Comparison of ENCODE assay signal across 9 cellular contexts in the genomic region with DNA sequence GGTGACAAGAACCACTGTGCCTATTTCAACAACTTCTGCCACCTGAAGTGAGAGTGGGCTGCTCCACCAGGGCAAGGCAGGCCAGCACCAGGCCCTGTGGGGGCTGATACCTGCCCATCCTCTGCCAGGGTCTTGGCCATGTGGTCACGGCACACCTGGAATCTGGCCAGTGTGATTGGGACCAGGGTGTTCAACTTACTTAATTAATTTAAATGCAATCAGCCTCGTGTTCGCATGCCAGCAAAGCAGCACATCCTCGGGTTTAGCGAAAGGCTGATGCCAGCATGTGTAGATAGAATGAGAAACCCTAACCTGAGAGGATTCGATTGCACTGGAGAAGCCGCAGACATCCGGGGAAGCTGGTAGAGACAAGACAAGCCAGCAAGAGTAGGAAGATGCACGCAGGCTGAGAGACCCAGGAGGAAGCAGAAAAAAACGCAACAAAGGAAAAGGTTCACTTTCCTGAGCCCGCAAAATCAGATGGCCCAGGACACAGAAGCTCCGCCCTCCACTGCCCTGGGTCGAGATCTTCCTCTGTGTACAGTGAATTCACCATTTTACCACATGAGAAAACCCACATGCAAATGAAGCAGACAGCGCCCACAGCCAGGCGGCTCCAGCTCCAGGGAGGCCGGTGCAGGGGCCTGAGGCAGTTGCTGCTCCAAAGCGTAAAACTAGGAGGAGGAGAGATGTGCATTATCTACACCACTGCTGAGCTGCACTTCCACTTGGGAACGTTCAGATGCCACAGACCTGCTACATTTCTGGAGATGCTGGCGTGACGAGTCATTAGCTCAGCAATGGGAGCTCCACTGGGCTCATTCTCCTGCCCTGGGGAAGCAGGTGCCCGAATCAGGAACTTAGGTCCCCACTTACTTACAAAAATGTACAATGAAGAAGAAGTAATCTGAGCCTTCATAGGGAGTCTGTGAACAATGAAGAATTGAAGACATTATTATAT.
DNase-seq lines count a peak whose midpoint lies in the region; ATAC-seq and TF ChIP-seq lines count a peak whose summit lies in the region.
"Had no signal": no experiment of that assay in that cellular context is flagged by ENCODE, and none has a peak within 500 bp of the region (broad histone marks: within the 10 kb centered on the region; RNA-seq: fewer than 3 reads in every experiment).

No MANE protein-coding gene starts in this region.

- H3K79me1 ChIP-seq in H9 (ENCODE audit: insufficient read depth, low read depth, low read length, poor library complexity, severe bottlenecking): no peaks in the 10 kb centered on the region

- no peak overlapping the region for H2AFZ ChIP-seq in H9 (ENCODE audit: low read length)

- H3K4ac ChIP-seq in H9 (ENCODE audit: low read depth, low read length): no peak overlapping the region

- H3K36me3 Mint-ChIP-seq in H9 (ENCODE audit: insufficient read depth in 1 of 3, low read depth in 3 of 3): no peaks in the 10 kb centered on the region
- H3K36me3 Mint-ChIP-seq in activated naive CD8-positive, alpha-beta T cell: no peaks in the 10 kb centered on the region

- CTCF ChIA-PET in GM10248 (lab: Yijun Ruan, JAX): interaction anchor here (1.8 kb wide), 1 partner anchor 11 kb away, joined by 4 read pairs; no protein-coding TSS in a partner anchor

- no peak for TF ChIP-seq POLR2A in upper lobe of left lung (IDR thresholded peaks at IDR 0.05)

- H3T11ph ChIP-seq in H9 (ENCODE audit: low read length): no peak overlapping the region

- H3K18ac ChIP-seq in H9 (ENCODE audit: insufficient read length, low read depth, low read length): no peak overlapping the region

- no peaks in the 10 kb centered on the region for H3K36me3 ChIP-seq in upper lobe of left lung
- H3K36me3 ChIP-seq: neutrophil had no signal

- peaks cover 6% of the 10 kb centered on the region for H3K27me3 Mint-ChIP-seq in H9 (ENCODE audit: low read depth)
- H3K27me3 Mint-ChIP-seq in activated naive CD8-positive, alpha-beta T cell: peaks cover 4% of the 10 kb centered on the region

- TF ChIP-seq CTCF in GM10248 (IDR thresholded peaks at IDR 0.05; ENCODE audit: control extremely low read depth, extremely low read depth, low read depth, missing control alignments): no peak
- no peak for TF ChIP-seq CTCF in H9 (conservative IDR thresholded peaks at IDR 0.05)
- TF ChIP-seq CTCF in upper lobe of left lung (IDR thresholded peaks at IDR 0.05): no peak

- H2BK5ac ChIP-seq in H9 (ENCODE audit: insufficient read length, low read length): no peak overlapping the region

- no peak overlapping the region for H4K91ac ChIP-seq in H9 (ENCODE audit: insufficient read length, low read depth, low read length)

- H3K4me3 Mint-ChIP-seq in H9: no peak overlapping the region
- H3K4me3 Mint-ChIP-seq in activated naive CD8-positive, alpha-beta T cell: peak overlapping the region; percentile 74

- no peaks in the 10 kb centered on the region for H4K20me1 ChIP-seq in H9 (ENCODE audit: control insufficient read depth, insufficient read depth, insufficient read length)

- H3K4me3 ChIP-seq in upper lobe of left lung: no peak overlapping the region

- no peak for ATAC-seq in upper lobe of left lung (ENCODE audit: low FRiP score in 2 of 2)

- H2BK20ac ChIP-seq in H9 (ENCODE audit: low read depth, low read length, poor library complexity, severe bottlenecking): no peak overlapping the region

- H3K4me2 ChIP-seq in H9 (ENCODE audit: insufficient read depth, insufficient read length, low read length): no peak overlapping the region

- H2AK5ac ChIP-seq in H9 (ENCODE audit: insufficient read length, low read length): no peak overlapping the region

- H3K23ac ChIP-seq in H9 (ENCODE audit: insufficient read length, low read depth, low read length): no peak overlapping the region

- no peak for TF ChIP-seq EP300 in upper lobe of left lung (IDR thresholded peaks at IDR 0.05)

- no CpG with 5 or more reads among the region's 21 CpGs for WGBS in H9 (ENCODE audit: extremely low coverage, insufficient read length, low lambda C conversion rate)
- WGBS in upper lobe of left lung, 2 donors: 54 to 64% methylated on average over 19 to 21 of the region's 21 CpGs

- no peaks in the 10 kb centered on the region for H3K9me3 ChIP-seq in H9 (ENCODE audit: control insufficient read depth, low read depth, low read length)
- H3K9me3 ChIP-seq in upper lobe of left lung: no peaks in the 10 kb centered on the region
- H3K9me3 ChIP-seq: neutrophil had no signal

- H4K5ac ChIP-seq in H9 (ENCODE audit: insufficient read length, low read depth, low read length): no peak overlapping the region

- no peak overlapping the region for H2BK12ac ChIP-seq in H9 (ENCODE audit: insufficient read length, low read depth, low read length)

- H3K9ac ChIP-seq in H9 (ENCODE audit: extremely low read depth, insufficient read length, low read length): no peak overlapping the region

- no peak overlapping the region for H2BK15ac ChIP-seq in H9 (ENCODE audit: low read depth, low read length)

- H3K56ac ChIP-seq in H9 (ENCODE audit: insufficient read length, low read depth, low read length): no peak overlapping the region

- no peak overlapping the region for H3K27ac Mint-ChIP-seq in H9
- no peak overlapping the region for H3K27ac Mint-ChIP-seq in activated naive CD8-positive, alpha-beta T cell

- peak; percentile 37 for DNase-seq in GM10248 (ENCODE audit: extremely low spot score)
- DNase-seq in H9: peak; percentile 28
- peak; percentile 38 for DNase-seq in NCI-H2107 treated with DMSO at 0.1 percent for 48 hours (lab: John Stamatoyannopoulos, UW; ENCODE audit: unreplicated experiment)
- peak; percentile 46 for DNase-seq in stimulated activated CD8-positive, alpha-beta memory T cell treated with anti-CD3 and anti-CD28 coated beads, Interleukin-4, amount 100 ng/mL, for 48 hours
- DNase-seq in upper lobe of left lung: no peak
- DNase-seq in hypothalamus (lab: John Stamatoyannopoulos, UW): no peak
- DNase-seq in NCI-H1694 (lab: John Stamatoyannopoulos, UW): no peak

- H4K8ac ChIP-seq in H9 (replicated peaks; ENCODE audit: insufficient read length, low read depth, low read length): no peak overlapping the region

- H3K14ac ChIP-seq in H9 (ENCODE audit: insufficient read depth, low read length): no peak overlapping the region

- H3K4me1 Mint-ChIP-seq in H9: peaks cover 16 to 24% of the 10 kb centered on the region in 2 experiments
- H3K4me1 Mint-ChIP-seq in activated naive CD8-positive, alpha-beta T cell (ENCODE audit: low read depth): peaks cover 15% of the 10 kb centered on the region

- H3K4me1 ChIP-seq in H9 (ENCODE audit: insufficient read depth, low read length): peaks cover 3% of the 10 kb centered on the region; the same call in 1 of the 2 replicates
- no peaks in the 10 kb centered on the region for H3K4me1 ChIP-seq in upper lobe of left lung

- no peaks in the 10 kb centered on the region for H3K23me2 ChIP-seq in H9 (ENCODE audit: insufficient read length, low read depth, low read length, poor library complexity, severe bottlenecking)

- no peaks in the 10 kb centered on the region; a peak in 1 of 5 replicates for H3K9me3 Mint-ChIP-seq in H9
- H3K9me3 Mint-ChIP-seq in activated naive CD8-positive, alpha-beta T cell (ENCODE audit: low read depth): no peaks in the 10 kb centered on the region

- H3K27me3 ChIP-seq in H9 (ENCODE audit: insufficient read depth, low read length): no peaks in the 10 kb centered on the region
- no peaks in the 10 kb centered on the region for H3K27me3 ChIP-seq in upper lobe of left lung

- H3K27ac ChIP-seq in H9 (ENCODE audit: insufficient read length, low read depth, low read length) (no peak overlapping the region), upper lobe of left lung (no peak overlapping the region)
- H3K27ac ChIP-seq: neutrophil had no signal

- H2BK120ac ChIP-seq in H9 (ENCODE audit: low read depth, low read length, poor library complexity, severe bottlenecking): no peak overlapping the region

- POLR2A ChIA-PET in GM10248 (lab: Yijun Ruan, JAX): no interaction called here

- H3K79me2 ChIP-seq in H9 (ENCODE audit: insufficient read depth, low read length): no peaks in the 10 kb centered on the region

Comparison
In these comparisons a context has a peak if more than half of its experiments do, and no peak if none do; other contexts are left out.
1. DNase-seq: peak in GM10248 (single experiment), H9 (single experiment), NCI-H2107 treated with DMSO at 0.1 percent for 48 hours (single experiment) and stimulated activated CD8-positive, alpha-beta memory T cell treated with anti-CD3 and anti-CD28 coated beads, Interleukin-4, amount 100 ng/mL, for 48 hours (single experiment); none in upper lobe of left lung (0 of 2), hypothalamus (0 of 51) and NCI-H1694 (single experiment).